ENCODE assay signal across 16 cellular contexts in genomic region chr4:170248576-170248975, GRCh38.
"Had no signal": no experiment of that assay in that cellular context is flagged by ENCODE, and none has a peak within 500 bp of the region (broad histone marks: within the 10 kb centered on the region; RNA-seq: fewer than 3 reads in every experiment).

No MANE protein-coding gene starts in this region.

- H3K27ac ChIP-seq: cardiac muscle cell, esophagus muscularis mucosa, psoas muscle, spleen, VCaP had no signal

- H3K27me3 ChIP-seq: cardiac muscle cell, esophagus muscularis mucosa, spleen had no signal

- DNase-seq: activated CD4-positive, alpha-beta T cell treated with anti-CD3 and anti-CD28 coated beads, Interleukin-2, amount 50 U/mL, for 48 hours; activated naive CD4-positive, alpha-beta T cell treated with Interleukin-2 at 50 U/mL for 16 hours; aorta; foreskin fibroblast; head of caudate nucleus; immature natural killer cell; midbrain; psoas muscle; spleen; stimulated activated CD4-positive, alpha-beta T cell treated with anti-CD3 and anti-CD28 coated beads, Interleukin-1b, Interleukin-23, amount 100 ng/mL, for 48 hours had no signal

- H3K9me3 ChIP-seq: esophagus muscularis mucosa, psoas muscle, spleen had no signal

- H3K4me3 ChIP-seq: cardiac muscle cell, esophagus muscularis mucosa, lung, psoas muscle, spleen had no signal

- H3K36me3 ChIP-seq: cardiac muscle cell, esophagus muscularis mucosa, spleen had no signal

- H3K4me1 ChIP-seq: esophagus muscularis mucosa, psoas muscle, spleen had no signal

- ATAC-seq: activated T-helper 17 cell treated with anti-CD3 and anti-CD28 coated beads, Interleukin-2, amount 50 U/mL, for 72 hours; psoas muscle; sciatic nerve had no signal
